Comparison of ENCODE assay signal across 19 cellular contexts in genomic region chr21:33396436-33396835, GRCh38.
"Had no signal": no experiment of that assay in that cellular context is flagged by ENCODE, and none has a peak within 500 bp of the region (broad histone marks: within the 10 kb centered on the region; RNA-seq: fewer than 3 reads in every experiment).

No MANE protein-coding gene starts in this region.

- H3K4me1 ChIP-seq: colonic mucosa, prostate gland, uterus had no signal

- H3K4me3 Mint-ChIP-seq: activated CD4-positive, alpha-beta memory T cell treated with anti-CD3 and anti-CD28 coated beads for 36 hours; activated naive CD8-positive, alpha-beta T cell treated with anti-CD3 and anti-CD28 coated beads for 36 hours; immature natural killer cell; natural killer cell had no signal

- H3K9me3 ChIP-seq: colonic mucosa, prostate gland, right lobe of liver, uterus had no signal

- H3K27ac ChIP-seq: cardiac muscle cell, colonic mucosa, prostate gland, right lobe of liver had no signal

- ATAC-seq: natural killer cell, right lobe of liver had no signal

- H3K27me3 ChIP-seq: cardiac muscle cell, colonic mucosa, right lobe of liver, uterus had no signal

- H3K9me3 Mint-ChIP-seq: activated CD4-positive, alpha-beta memory T cell treated with anti-CD3 and anti-CD28 coated beads for 36 hours; activated naive CD8-positive, alpha-beta T cell treated with anti-CD3 and anti-CD28 coated beads for 36 hours; natural killer cell had no signal

- H3K27ac Mint-ChIP-seq: activated CD4-positive, alpha-beta memory T cell treated with anti-CD3 and anti-CD28 coated beads for 36 hours; activated naive CD8-positive, alpha-beta T cell treated with anti-CD3 and anti-CD28 coated beads for 36 hours; immature natural killer cell; natural killer cell had no signal

- H3K36me3 Mint-ChIP-seq: activated CD4-positive, alpha-beta memory T cell treated with anti-CD3 and anti-CD28 coated beads for 36 hours; activated naive CD8-positive, alpha-beta T cell treated with anti-CD3 and anti-CD28 coated beads for 36 hours; immature natural killer cell; natural killer cell had no signal

- H3K36me3 ChIP-seq: cardiac muscle cell, colonic mucosa, prostate gland, right lobe of liver, uterus had no signal

- DNase-seq: activated CD4-positive, alpha-beta memory T cell treated with anti-CD3 and anti-CD28 coated beads for 36 hours; activated CD4-positive, alpha-beta T cell treated with anti-CD3 and anti-CD28 coated beads for 1 hour; activated gamma-delta T cell; activated naive CD8-positive, alpha-beta T cell treated with anti-CD3 and anti-CD28 coated beads for 36 hours; activated T-cell treated with anti-CD3 and anti-CD28 coated beads, Interleukin-2, amount 50 U/mL, for 48 hours; anterior cingulate cortex; colonic mucosa; effector CD8-positive, alpha-beta T cell; immature natural killer cell; natural killer cell; nucleus accumbens; stimulated activated CD4-positive, alpha-beta T cell treated with anti-CD3 and anti-CD28 coated beads, Interleukin-2, amount 100 ng/mL, for 48 hours; stimulated activated CD8-positive, alpha-beta memory T cell treated with anti-CD3 and anti-CD28 coated beads, Interleukin-4, amount 100 ng/mL, for 48 hours; stimulated activated naive CD8-positive, alpha-beta T cell treated with anti-CD3 and anti-CD28 coated beads, Interleukin-15, Interleukin-2, amounts not matched to agents 100 U/mL and 50 U/mL, for 24 hours; T-helper 9 cell; uterus had no signal

- H3K4me3 ChIP-seq: cardiac muscle cell, colonic mucosa, prostate gland, right lobe of liver, uterus had no signal
